Comparison of ENCODE assay signal across 10 cellular contexts in genomic region chr14:60161176-60162107, GRCh38. TPM values are rescaled to one million over a fixed set of nuclear protein-coding genes. Genes with fewer than 3 reads are reported as not detected.
DNase-seq lines count a peak whose midpoint lies in the region; ATAC-seq, FAIRE-seq and TF ChIP-seq lines count a peak whose summit lies in the region.
"Had no signal": no experiment of that assay in that cellular context is flagged by ENCODE, and none has a peak within 500 bp of the region (broad histone marks: within the 10 kb centered on the region; RNA-seq: fewer than 3 reads in every experiment).

No MANE protein-coding gene starts in this region.

- H3K9me3 Mint-ChIP-seq in activated T-helper 2 cell treated with anti-CD3 and anti-CD28 coated beads, Interferon-gamma antibody, Interleukin-2, Interleukin-4, amounts not matched to agents 10 μg/mL and 5 μg/mL and 100 μg/mL, durations not matched to agents 14 hours and 24 hours and 36 hours: no peaks in the 10 kb centered on the region

- ATAC-seq in PC-3: no peak
- ATAC-seq in gastroesophageal sphincter: peak; percentile 60
- no peak for ATAC-seq in pancreas

- no peak for TF ChIP-seq POLR2A in gastroesophageal sphincter (IDR thresholded peaks at IDR 0.05)

- no peaks in the 10 kb centered on the region for H3F3A ChIP-seq in PC-3 (ENCODE audit: low read length, unreplicated experiment)

- peaks cover 47% of the 10 kb centered on the region for H3K79me2 ChIP-seq in PC-3 (ENCODE audit: low read length)

- intact Hi-C loops in PC-3 (cut with micrococcal nuclease) (no loop called here), posterior cingulate gyrus (cut with DNase I) (no loop called here), pancreas (cut with DNase I) (loop anchor here in 1 of 3 donors (10.0 kb wide), 1 partner anchor 197 kb away; no protein-coding TSS in a partner anchor)
- intact Hi-C loops in activated T-helper 2 cell treated with anti-CD3 and anti-CD28 coated beads, Interferon-gamma antibody, Interleukin-2, Interleukin-4, amounts not matched to agents 10 μg/mL and 5 μg/mL and 100 μg/mL, durations not matched to agents 14 hours and 24 hours and 36 hours (cut with micrococcal nuclease): loop anchor here (10.0 kb wide), 1 partner anchor 697 kb away; the partner anchor contains the start of gene GPR135

- H3K9me3 ChIP-seq in PC-3 (ENCODE audit: low read length): no peaks in the 10 kb centered on the region
- no peaks in the 10 kb centered on the region for H3K9me3 ChIP-seq in gastroesophageal sphincter
- no peaks in the 10 kb centered on the region for H3K9me3 ChIP-seq in pancreas
- H3K9me3 ChIP-seq: uterus had no signal

- no peaks in the 10 kb centered on the region for H3K9me2 ChIP-seq in PC-3 (replicated peaks; ENCODE audit: low read length)

- no peak overlapping the region for H3K27ac Mint-ChIP-seq in activated T-helper 2 cell treated with anti-CD3 and anti-CD28 coated beads, Interferon-gamma antibody, Interleukin-2, Interleukin-4, amounts not matched to agents 10 μg/mL and 5 μg/mL and 100 μg/mL, durations not matched to agents 14 hours and 24 hours and 36 hours

- FAIRE-seq in pancreas (lab: Jason Lieb, UNC): no peak

- DNase-seq in AG10803 (ENCODE audit: low read depth) (peak; percentile 87), HuH-7 (ENCODE audit: low spot score) (peak; percentile 26), PC-3 (peak; percentile 51), posterior cingulate gyrus (no peak), pancreas (no peak), RKO (ENCODE audit: low spot score) (no peak)
- no peak for DNase-seq in activated T-helper 2 cell treated with anti-CD3 and anti-CD28 coated beads, Interferon-gamma antibody, Interleukin-2, Interleukin-4, amounts not matched to agents 10 μg/mL and 5 μg/mL and 100 μg/mL, durations not matched to agents 14 hours and 24 hours and 36 hours (ENCODE audit: low spot score)
- DNase-seq: cortex of kidney had no signal

- H3K27me3 ChIP-seq in PC-3 (ENCODE audit: low read length) (no peaks in the 10 kb centered on the region), gastroesophageal sphincter (no peaks in the 10 kb centered on the region), pancreas (no peaks in the 10 kb centered on the region)
- H3K27me3 ChIP-seq: uterus had no signal

- H3K4me1 Mint-ChIP-seq in activated T-helper 2 cell treated with anti-CD3 and anti-CD28 coated beads, Interferon-gamma antibody, Interleukin-2, Interleukin-4, amounts not matched to agents 10 μg/mL and 5 μg/mL and 100 μg/mL, durations not matched to agents 14 hours and 24 hours and 36 hours (ENCODE audit: low read depth): peaks cover 34% of the 10 kb centered on the region

- no peak for TF ChIP-seq CTCF in AG10803 (conservative IDR thresholded peaks at IDR 0.05; ENCODE audit: low read length)
- no peak for TF ChIP-seq CTCF in PC-3 (conservative IDR thresholded peaks at IDR 0.05; ENCODE audit: low read depth, low read length)
- TF ChIP-seq CTCF in gastroesophageal sphincter (IDR thresholded peaks at IDR 0.05): no peak
- no peak for TF ChIP-seq CTCF in pancreas (IDR thresholded peaks at IDR 0.05)

- POLR2A ChIA-PET in PC-3 (lab: Charles Lee; ENCODE audit: unreplicated experiment): interaction anchor here (1.0 kb wide), 1 partner anchor 69 kb away, joined by 7 read pairs; the partner anchor contains the start of gene PCNX4

- no peak overlapping the region for H3K4me3 ChIP-seq in AG10803 (ENCODE audit: low read length)
- no peak overlapping the region for H3K4me3 ChIP-seq in PC-3 (ENCODE audit: low read length)
- no peak overlapping the region for H3K4me3 ChIP-seq in gastroesophageal sphincter
- no peak overlapping the region for H3K4me3 ChIP-seq in pancreas
- H3K4me3 ChIP-seq: uterus had no signal

- H3K27me3 Mint-ChIP-seq in activated T-helper 2 cell treated with anti-CD3 and anti-CD28 coated beads, Interferon-gamma antibody, Interleukin-2, Interleukin-4, amounts not matched to agents 10 μg/mL and 5 μg/mL and 100 μg/mL, durations not matched to agents 14 hours and 24 hours and 36 hours (ENCODE audit: low read depth): no peaks in the 10 kb centered on the region

- no peaks in the 10 kb centered on the region for H3K36me3 ChIP-seq in PC-3 (ENCODE audit: low read depth, low read length)
- H3K36me3 ChIP-seq in gastroesophageal sphincter: no peaks in the 10 kb centered on the region
- no peaks in the 10 kb centered on the region for H3K36me3 ChIP-seq in pancreas
- H3K36me3 ChIP-seq: uterus had no signal

- no TSS peak for BruUV-seq in PC-3 (replicated peaks; lab: Mats Ljungman, UMichigan)

- H3K9ac ChIP-seq in PC-3 (ENCODE audit: low read length): no peak overlapping the region

- no peak overlapping the region for H3K27ac ChIP-seq in PC-3 (ENCODE audit: low read length)
- peak overlapping the region in 3 of 4 donors; percentile 6 to 45 (median 24) for H3K27ac ChIP-seq in gastroesophageal sphincter
- no peak overlapping the region for H3K27ac ChIP-seq in pancreas

- CTCF ChIA-PET in PC-3 (lab: Charles Lee): interaction anchor here (0.6 kb wide), 1 partner anchor 858 kb away, joined by 3 read pairs; no protein-coding TSS in a partner anchor

- H2AFZ ChIP-seq in PC-3 (ENCODE audit: low read length): no peak overlapping the region

- peak overlapping the region; percentile 7 for H3K4me2 ChIP-seq in PC-3 (ENCODE audit: low read length)

- peaks cover 34% of the 10 kb centered on the region for H3K36me3 Mint-ChIP-seq in activated T-helper 2 cell treated with anti-CD3 and anti-CD28 coated beads, Interferon-gamma antibody, Interleukin-2, Interleukin-4, amounts not matched to agents 10 μg/mL and 5 μg/mL and 100 μg/mL, durations not matched to agents 14 hours and 24 hours and 36 hours (ENCODE audit: low read depth)

- H3K4me1 ChIP-seq in PC-3 (ENCODE audit: insufficient read depth, low read length): peaks cover 34% of the 10 kb centered on the region
- peaks cover 2 to 52% (median 10%) of the 10 kb centered on the region in 3 donors for H3K4me1 ChIP-seq in gastroesophageal sphincter
- H3K4me1 ChIP-seq in pancreas: peaks cover 5 to 16% (median 15%) of the 10 kb centered on the region in 3 donors

- no peak for TF ChIP-seq EP300 in gastroesophageal sphincter (IDR thresholded peaks at IDR 0.05)

- no peaks in the 10 kb centered on the region for H4K20me1 ChIP-seq in PC-3 (ENCODE audit: low read length)

- H3K4me3 Mint-ChIP-seq in activated T-helper 2 cell treated with anti-CD3 and anti-CD28 coated beads, Interferon-gamma antibody, Interleukin-2, Interleukin-4, amounts not matched to agents 10 μg/mL and 5 μg/mL and 100 μg/mL, durations not matched to agents 14 hours and 24 hours and 36 hours (ENCODE audit: low read depth): no peak overlapping the region

- no CpG with 5 or more reads among the region's 2 CpGs for WGBS in gastroesophageal sphincter (ENCODE audit: low coverage in 1 of 2), 2 donors
- 41 to 62% methylated on average over 2 of the region's 2 CpGs for WGBS in pancreas, 2 donors

RNA-seq across cellular contexts. Expression of gene DHRS7, which starts 3.8 kb away (rescaled TPM):
- total RNA-seq in PC-3 (2014; rRNA removed) (236 and 266 TPM in 2 replicates), gastroesophageal sphincter (10 to 100 TPM; 55.1 to 92.4 (median 60.6) TPM), pancreas (10 to 100 TPM; 29.4 to 65.4 (median 37.9) TPM)
- 10 to 100 TPM; 31.6 to 52.4 TPM for polyA plus RNA-seq in pancreas
- total RNA-seq in activated T-helper 2 cell treated with anti-CD3 and anti-CD28 coated beads, Interferon-gamma antibody, Interleukin-2, Interleukin-4, amounts not matched to agents 10 μg/mL and 5 μg/mL and 100 μg/mL, durations not matched to agents 14 hours and 24 hours and 36 hours: 52.9 and 55.8 TPM in 2 replicates

Comparison
In these comparisons a context has a peak if more than half of its experiments do, and no peak if none do; other contexts are left out.
1. DNase-seq: peak in AG10803 (single experiment), HuH-7 (single experiment) and PC-3 (single experiment); none in posterior cingulate gyrus (0 of 10), pancreas (0 of 6), activated T-helper 2 cell treated with anti-CD3 and anti-CD28 coated beads, Interferon-gamma antibody, Interleukin-2, Interleukin-4, amounts not matched to agents 10 μg/mL and 5 μg/mL and 100 μg/mL, durations not matched to agents 14 hours and 24 hours and 36 hours (single experiment) and RKO (single experiment).
2. H3K27ac ChIP-seq: peak in gastroesophageal sphincter (3 of 4); none in PC-3 (single experiment) and pancreas (0 of 4).